ENCODE assay signal across 9 cellular contexts in genomic region chr2:145692971-145693478, GRCh38.
DNase-seq lines count a peak whose midpoint lies in the region; ATAC-seq and TF ChIP-seq lines count a peak whose summit lies in the region.
"Had no signal": no experiment of that assay in that cellular context is flagged by ENCODE, and none has a peak within 500 bp of the region (broad histone marks: within the 10 kb centered on the region; RNA-seq: fewer than 3 reads in every experiment).

No MANE protein-coding gene starts in this region.

- no peaks in the 10 kb centered on the region for H3K36me3 Mint-ChIP-seq in activated CD4-positive, alpha-beta T cell treated with anti-CD3 and anti-CD28 coated beads, Interleukin-2, amount 10 ng/mL, durations not matched to agents 7 days and 5 days (ENCODE audit: low read depth)
- H3K36me3 Mint-ChIP-seq: T-cell had no signal

- no peaks in the 10 kb centered on the region for H3K9me3 Mint-ChIP-seq in activated CD4-positive, alpha-beta T cell treated with anti-CD3 and anti-CD28 coated beads, Interleukin-2, amount 10 ng/mL, durations not matched to agents 7 days and 5 days

- ATAC-seq in GM18511 (IDR thresholded peaks at IDR 0.05; ENCODE audit: unreplicated experiment) (peak; percentile 93), HG02623 (IDR thresholded peaks at IDR 0.05; ENCODE audit: unreplicated experiment) (peak; percentile 90), HG03039 (IDR thresholded peaks at IDR 0.05; ENCODE audit: unreplicated experiment) (no peak)
- ATAC-seq: T-cell had no signal

- no peak for TF ChIP-seq CTCF in fibroblast of mammary gland (conservative IDR thresholded peaks at IDR 0.05; ENCODE audit: control insufficient read depth, insufficient read depth, low read depth, low read length)

- POLR2A ChIA-PET in activated CD4-positive, alpha-beta T cell treated with anti-CD3 and anti-CD28 coated beads, Interleukin-2, amount 10 ng/mL, durations not matched to agents 7 days and 5 days (lab: Charles Lee): no interaction called here

- no peak overlapping the region for H3K4me3 Mint-ChIP-seq in activated CD4-positive, alpha-beta T cell treated with anti-CD3 and anti-CD28 coated beads, Interleukin-2, amount 10 ng/mL, durations not matched to agents 7 days and 5 days
- H3K4me3 Mint-ChIP-seq: T-cell had no signal

- DNase-seq in NCI-H226 (peak; percentile 91), fibroblast of mammary gland (ENCODE audit: low read depth) (peak; percentile 96)
- no peak for DNase-seq in activated effector memory CD4-positive, alpha-beta T cell treated with anti-CD3 and anti-CD28 coated beads, Interleukin-2, amount 50 U/mL, for 16 hours
- no peak for DNase-seq in activated CD4-positive, alpha-beta T cell treated with anti-CD3 and anti-CD28 coated beads, Interleukin-2, amount 10 ng/mL, durations not matched to agents 7 days and 5 days
- DNase-seq in activated naive CD4-positive, alpha-beta T cell (lab: John Stamatoyannopoulos, UW): no peak

- no peaks in the 10 kb centered on the region for H3K4me1 Mint-ChIP-seq in activated CD4-positive, alpha-beta T cell treated with anti-CD3 and anti-CD28 coated beads, Interleukin-2, amount 10 ng/mL, durations not matched to agents 7 days and 5 days
- H3K4me1 Mint-ChIP-seq: T-cell had no signal

- H3K4me3 ChIP-seq in fibroblast of mammary gland (ENCODE audit: control insufficient read depth, low read depth, low read length): no peak overlapping the region

- no peak overlapping the region for H3K27ac Mint-ChIP-seq in activated CD4-positive, alpha-beta T cell treated with anti-CD3 and anti-CD28 coated beads, Interleukin-2, amount 10 ng/mL, durations not matched to agents 7 days and 5 days
- H3K27ac Mint-ChIP-seq: T-cell had no signal

- no peaks in the 10 kb centered on the region for H3K27me3 Mint-ChIP-seq in activated CD4-positive, alpha-beta T cell treated with anti-CD3 and anti-CD28 coated beads, Interleukin-2, amount 10 ng/mL, durations not matched to agents 7 days and 5 days
- H3K27me3 Mint-ChIP-seq: T-cell had no signal

- CTCF ChIA-PET in activated CD4-positive, alpha-beta T cell treated with anti-CD3 and anti-CD28 coated beads, Interleukin-2, amount 10 ng/mL, durations not matched to agents 7 days and 5 days (lab: Charles Lee): no interaction called here

Comparison
In these comparisons a context has a peak if more than half of its experiments do, and no peak if none do; other contexts are left out.
1. DNase-seq: peak in NCI-H226 (single experiment) and fibroblast of mammary gland (single experiment); none in activated effector memory CD4-positive, alpha-beta T cell treated with anti-CD3 and anti-CD28 coated beads, Interleukin-2, amount 50 U/mL, for 16 hours (single experiment), activated CD4-positive, alpha-beta T cell treated with anti-CD3 and anti-CD28 coated beads, Interleukin-2, amount 10 ng/mL, durations not matched to agents 7 days and 5 days (single experiment) and activated naive CD4-positive, alpha-beta T cell (0 of 4).